ENCODE assay signal across 18 cellular contexts in genomic region chr9:98962181-98962560, GRCh38. TPM values are rescaled to one million over a fixed set of nuclear protein-coding genes. Genes with fewer than 3 reads are reported as not detected.
DNase-seq lines count a peak whose midpoint lies in the region; ATAC-seq and TF ChIP-seq lines count a peak whose summit lies in the region.
"Had no signal": no experiment of that assay in that cellular context is flagged by ENCODE, and none has a peak within 500 bp of the region (broad histone marks: within the 10 kb centered on the region; RNA-seq: fewer than 3 reads in every experiment).

No MANE protein-coding gene starts in this region.

- H3K4me1 ChIP-seq in GM23338 (ENCODE audit: insufficient read depth) (peaks cover 10% of the 10 kb centered on the region), right cardiac atrium (ENCODE audit: control insufficient read depth, insufficient read depth, low read length) (peaks cover 28% of the 10 kb centered on the region), tibial artery (peaks cover 6 to 96% (median 75%) of the 10 kb centered on the region in 4 donors)
- H3K4me1 ChIP-seq: right lobe of liver had no signal

- peaks cover 12% of the 10 kb centered on the region for H3K9me2 ChIP-seq in GM23338 (ENCODE audit: insufficient read depth)

- H3K27me3 Mint-ChIP-seq in GM23338 (ENCODE audit: insufficient read depth, low read depth, poor library complexity), result peaks cover 8% of the 10 kb centered on the region

- no peak for DNase-seq in GM23338 (ENCODE audit: low spot score)
- no peak for DNase-seq in coronary artery (ENCODE audit: low spot score)
- DNase-seq in right cardiac atrium, result no peak
- no peak for DNase-seq in tibial artery
- no peak for DNase-seq in left lobe of liver (ENCODE audit: low spot score)
- DNase-seq in T1000 (lab: John Stamatoyannopoulos, UW), result no peak
- DNase-seq in NK-92 treated with Interleukin-12 subunit alpha and Interleukin-12 subunit beta, amount 100 ng/mL, for 24 hours (lab: John Stamatoyannopoulos, UW), result no peak
- DNase-seq: DMS79 treated with DMSO at 0.1 percent for 48 hours, dorsolateral prefrontal cortex, NCI-H1417 treated with DMSO at 0.1 percent for 48 hours, OCI-M1, right lobe of liver, SW 1271 had no signal

- 44% methylated on average over 7 of the region's 7 CpGs for WGBS in right cardiac atrium

- peak overlapping the region; percentile 63; the same call in 1 of the 2 replicates for H2AFZ ChIP-seq in GM23338

- H3K4me3 Mint-ChIP-seq in GM23338, result no peak overlapping the region
- H3K4me3 Mint-ChIP-seq: CD14-positive monocyte had no signal

- no peak overlapping the region for H3K27ac Mint-ChIP-seq in GM23338
- H3K27ac Mint-ChIP-seq: CD14-positive monocyte had no signal

- H3K4me3 ChIP-seq in GM23338 (no peak overlapping the region), coronary artery (no peak overlapping the region), right cardiac atrium (ENCODE audit: low read length) (no peak overlapping the region), tibial artery (no peak overlapping the region)
- H3K4me3 ChIP-seq: ascending aorta, dorsolateral prefrontal cortex, right lobe of liver had no signal

- H3K36me3 ChIP-seq in GM23338 (ENCODE audit: insufficient read depth), result no peaks in the 10 kb centered on the region
- no peaks in the 10 kb centered on the region for H3K36me3 ChIP-seq in tibial artery
- H3K36me3 ChIP-seq: ascending aorta, right lobe of liver had no signal

- H3K27me3 ChIP-seq in GM23338 (ENCODE audit: insufficient read depth) (no peaks in the 10 kb centered on the region), right cardiac atrium (ENCODE audit: control insufficient read depth, insufficient read depth) (no peaks in the 10 kb centered on the region), tibial artery (no peaks in the 10 kb centered on the region)
- H3K27me3 ChIP-seq: ascending aorta, dorsolateral prefrontal cortex, right lobe of liver had no signal

- H4K20me1 ChIP-seq in GM23338 (replicated peaks; ENCODE audit: insufficient read depth), result no peaks in the 10 kb centered on the region

- intact Hi-C loops in right cardiac atrium (cut with DNase I), result no loop called here
- intact Hi-C loops in tibial artery (cut with DNase I; ENCODE audit: low total_unique reads), result no loop called here

- H3K9me3 ChIP-seq in right cardiac atrium (ENCODE audit: control insufficient read depth, low read length) (no peaks in the 10 kb centered on the region), tibial artery (peaks cover 0 to 3% (median 0%) of the 10 kb centered on the region in 3 donors)
- H3K9me3 ChIP-seq: ascending aorta, right lobe of liver had no signal

- no peaks in the 10 kb centered on the region for H3K79me2 ChIP-seq in GM23338 (replicated peaks; ENCODE audit: insufficient read depth)

- no peaks in the 10 kb centered on the region for H3K36me3 Mint-ChIP-seq in GM23338 (ENCODE audit: low read depth)
- H3K36me3 Mint-ChIP-seq: CD14-positive monocyte had no signal

- H3K27ac ChIP-seq in GM23338 (ENCODE audit: low read depth), result no peak overlapping the region
- H3K27ac ChIP-seq in coronary artery, result peak overlapping the region; percentile 46 to 94
- peak overlapping the region; percentile 48 for H3K27ac ChIP-seq in right cardiac atrium (ENCODE audit: low read length)
- peak overlapping the region; percentile 77 to 85 for H3K27ac ChIP-seq in tibial artery
- H3K27ac ChIP-seq: ascending aorta, dorsolateral prefrontal cortex, KMS-11, right lobe of liver, VCaP had no signal

- ATAC-seq in GM23338 (no peak), right cardiac atrium (peak in 1 of 2 donors; percentile 5), HG03432 (IDR thresholded peaks at IDR 0.05; ENCODE audit: unreplicated experiment) (no peak), left lobe of liver (no peak)
- ATAC-seq: right lobe of liver had no signal

- peaks cover 21% of the 10 kb centered on the region for H3K4me1 Mint-ChIP-seq in GM23338
- H3K4me1 Mint-ChIP-seq: CD14-positive monocyte had no signal

- TF ChIP-seq CTCF in GM23338 (conservative IDR thresholded peaks at IDR 0.05; ENCODE audit: low read depth in 2 of 2), result no peak
- TF ChIP-seq CTCF in coronary artery (IDR thresholded peaks at IDR 0.05), result no peak
- TF ChIP-seq CTCF in tibial artery (IDR thresholded peaks at IDR 0.05), result no peak

- 0 out of 2 replicates have a peak overlapping the region, but pooled peaks have one; percentile 10 for H3K4me2 ChIP-seq in GM23338
- H3K4me2 ChIP-seq: KMS-11 had no signal

- peaks cover 8% of the 10 kb centered on the region for H3K9me3 Mint-ChIP-seq in GM23338

- no peaks in the 10 kb centered on the region for H3F3A ChIP-seq in GM23338 (replicated peaks; ENCODE audit: low read depth)

TF ChIP-seq in GM23338, 12 proteins besides CTCF, POLR2A, EP300 and RAD21 (continues in another document):
- TF ChIP-seq STAT1 (IDR thresholded peaks at IDR 0.05; ENCODE audit: unreplicated experiment) (no peak), NANOG (IDR thresholded peaks at IDR 0.05; ENCODE audit: borderline replicate concordance) (no peak), JUNB (IDR thresholded peaks at IDR 0.05; ENCODE audit: unreplicated experiment) (no peak), ZNF114 (CRISPR knock-in tag; IDR thresholded peaks at IDR 0.05) (no peak), CREB1 (CRISPR knock-in tag; IDR thresholded peaks at IDR 0.05; ENCODE audit: low read depth) (no peak), EZH2 (IDR thresholded peaks at IDR 0.05; ENCODE audit: low read depth, unreplicated experiment) (no peak), EZH2phosphoT487 (IDR thresholded peaks at IDR 0.05; ENCODE audit: unreplicated experiment) (no peak)
- TF ChIP-seq, protein P1, sequence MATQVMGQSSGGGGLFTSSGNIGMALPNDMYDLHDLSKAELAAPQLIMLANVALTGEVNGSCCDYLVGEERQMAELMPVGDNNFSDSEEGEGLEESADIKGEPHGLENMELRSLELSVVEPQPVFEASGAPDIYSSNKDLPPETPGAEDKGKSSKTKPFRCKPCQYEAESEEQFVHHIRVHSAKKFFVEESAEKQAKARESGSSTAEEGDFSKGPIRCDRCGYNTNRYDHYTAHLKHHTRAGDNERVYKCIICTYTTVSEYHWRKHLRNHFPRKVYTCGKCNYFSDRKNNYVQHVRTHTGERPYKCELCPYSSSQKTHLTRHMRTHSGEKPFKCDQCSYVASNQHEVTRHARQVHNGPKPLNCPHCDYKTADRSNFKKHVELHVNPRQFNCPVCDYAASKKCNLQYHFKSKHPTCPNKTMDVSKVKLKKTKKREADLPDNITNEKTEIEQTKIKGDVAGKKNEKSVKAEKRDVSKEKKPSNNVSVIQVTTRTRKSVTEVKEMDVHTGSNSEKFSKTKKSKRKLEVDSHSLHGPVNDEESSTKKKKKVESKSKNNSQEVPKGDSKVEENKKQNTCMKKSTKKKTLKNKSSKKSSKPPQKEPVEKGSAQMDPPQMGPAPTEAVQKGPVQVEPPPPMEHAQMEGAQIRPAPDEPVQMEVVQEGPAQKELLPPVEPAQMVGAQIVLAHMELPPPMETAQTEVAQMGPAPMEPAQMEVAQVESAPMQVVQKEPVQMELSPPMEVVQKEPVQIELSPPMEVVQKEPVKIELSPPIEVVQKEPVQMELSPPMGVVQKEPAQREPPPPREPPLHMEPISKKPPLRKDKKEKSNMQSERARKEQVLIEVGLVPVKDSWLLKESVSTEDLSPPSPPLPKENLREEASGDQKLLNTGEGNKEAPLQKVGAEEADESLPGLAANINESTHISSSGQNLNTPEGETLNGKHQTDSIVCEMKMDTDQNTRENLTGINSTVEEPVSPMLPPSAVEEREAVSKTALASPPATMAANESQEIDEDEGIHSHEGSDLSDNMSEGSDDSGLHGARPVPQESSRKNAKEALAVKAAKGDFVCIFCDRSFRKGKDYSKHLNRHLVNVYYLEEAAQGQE (IDR thresholded peaks at IDR 0.05; ENCODE audit: unreplicated experiment), result no peak

RNA-seq across cellular contexts. Expression of gene COL15A1, which starts 18.5 kb away (rescaled TPM):
- 0.17 and 0.50 TPM in 2 replicates for total RNA-seq in GM23338 (2014; rRNA removed; shearing (Covaris generic))
- polyA plus RNA-seq in GM23338 (2016; fragmentation: Nextera tagmentation; extraction: Ambion mirVana), result 0.18 TPM in 1 of 2 replicates, not detected in the other
- 10 to 100 TPM; 34.7 to 87.1 (median 63.5) TPM for total RNA-seq in right cardiac atrium
- 22.5 TPM for polyA plus RNA-seq in right cardiac atrium
- total RNA-seq in left lobe of liver, result 0.23 TPM

Comparison
In these comparisons a context has a peak if more than half of its experiments do, and no peak if none do; other contexts are left out.
1. RNA of gene COL15A1, which starts 18.5 kb away (total RNA-seq): 34.7 to 87.1 TPM in right cardiac atrium; 0.23 TPM in left lobe of liver (single experiment) and 0.17 to 0.50 TPM in GM23338; every median in the first group is over 10 times any median in the second.